8 cellular contexts compared by ENCODE assay signal in genomic region chr11:118353084-118353710, GRCh38. TPM values are rescaled to one million over a fixed set of nuclear protein-coding genes. Genes with fewer than 3 reads are reported as not detected.
DNase-seq lines count a peak whose midpoint lies in the region; ATAC-seq and TF ChIP-seq lines count a peak whose summit lies in the region.

No MANE protein-coding gene starts in this region.

- POLR2A ChIA-PET in naive thymus-derived CD4-positive, alpha-beta T cell (lab: Charles Lee): interaction anchor here (0.6 to 3.6 kb wide), 5 partner anchors 11 to 155 kb away, joined by 3 to 24 read pairs (median 6); partner anchors contain the start of gene CD3D

- peaks cover 26 to 42% (median 30%) of the 10 kb centered on the region in 5 donors for H3K36me3 Mint-ChIP-seq in naive thymus-derived CD4-positive, alpha-beta T cell

- no peaks in the 10 kb centered on the region for H3K27me3 ChIP-seq in body of pancreas
- H3K27me3 ChIP-seq in naive thymus-derived CD4-positive, alpha-beta T cell (ENCODE audit: control insufficient read depth in 2 of 2, insufficient read depth in 2 of 2, low read length in 2 of 2): no peaks in the 10 kb centered on the region

- no peak overlapping the region for H3K27ac ChIP-seq in body of pancreas
- H3K27ac ChIP-seq in naive thymus-derived CD4-positive, alpha-beta T cell (ENCODE audit: low read depth, low read length): peak overlapping the region; percentile 62

- TF ChIP-seq CTCF in body of pancreas (IDR thresholded peaks at IDR 0.05): peak; percentile 31 to 58 (median 48)

- no peaks in the 10 kb centered on the region for H3K27me3 Mint-ChIP-seq in naive thymus-derived CD4-positive, alpha-beta T cell

- CTCF ChIA-PET in naive thymus-derived CD4-positive, alpha-beta T cell (lab: Charles Lee): interaction anchor here (0.7 to 8.6 kb wide), 6 partner anchors 8 to 155 kb away, joined by 3 to 90 read pairs (median 8); partner anchors contain the start of genes CD3E and CD3G

- 3 to 7% methylated on average over 6 of the region's 6 CpGs for WGBS in body of pancreas, 2 donors

- H3K9me3 ChIP-seq in body of pancreas: no peaks in the 10 kb centered on the region
- no peaks in the 10 kb centered on the region for H3K9me3 ChIP-seq in naive thymus-derived CD4-positive, alpha-beta T cell (ENCODE audit: control insufficient read depth in 2 of 3, low read length in 3 of 3)

- no peaks in the 10 kb centered on the region for H3K4me1 ChIP-seq in body of pancreas
- H3K4me1 ChIP-seq in naive thymus-derived CD4-positive, alpha-beta T cell (ENCODE audit: control insufficient read depth in 2 of 2, insufficient read depth in 2 of 2, low read length in 2 of 2): peaks cover 13 to 15% of the 10 kb centered on the region in 2 donors

- no peak for ATAC-seq in body of pancreas
- ATAC-seq in naive thymus-derived CD4-positive, alpha-beta T cell: peak; percentile 51
- no peak for ATAC-seq in GM18505 (IDR thresholded peaks at IDR 0.05; ENCODE audit: unreplicated experiment)
- ATAC-seq in GM18909 (IDR thresholded peaks at IDR 0.05; ENCODE audit: poor library complexity, unreplicated experiment): no peak
- no peak for ATAC-seq in HG02938 (IDR thresholded peaks at IDR 0.05; ENCODE audit: unreplicated experiment)

- no peak overlapping the region for H3K4me3 Mint-ChIP-seq in naive thymus-derived CD4-positive, alpha-beta T cell

- H3K4me3 ChIP-seq in body of pancreas: no peak overlapping the region
- no peak overlapping the region for H3K4me3 ChIP-seq in naive thymus-derived CD4-positive, alpha-beta T cell (ENCODE audit: low read length)

- no peaks in the 10 kb centered on the region for H3K36me3 ChIP-seq in body of pancreas (replicated peaks in 1 of 2; ENCODE audit: insufficient read depth in 1 of 2, low read depth in 2 of 2)
- peaks cover 22 to 52% (median 30%) of the 10 kb centered on the region in 3 experiments for H3K36me3 ChIP-seq in naive thymus-derived CD4-positive, alpha-beta T cell (ENCODE audit: control insufficient read depth in 2 of 3, insufficient read depth in 3 of 3, low read length in 3 of 3)

- intact Hi-C loops in body of pancreas (cut with DNase I): no loop called here
- intact Hi-C loops in naive thymus-derived CD4-positive, alpha-beta T cell (cut with micrococcal nuclease): loop anchor here (1.0 to 2.0 kb wide), 7 partner anchors 9 to 155 kb away; partner anchors contain the start of genes CD3E (in 1 of the 2) and CD3G (in 1 of the 2)

- H3K27ac Mint-ChIP-seq in naive thymus-derived CD4-positive, alpha-beta T cell: peak overlapping the region; percentile 38 to 96 (median 91)

- peak in 2 of 3 experiments; percentile 45 to 62 for DNase-seq in NCI-H1417 (lab: John Stamatoyannopoulos, UW)
- no peak for DNase-seq in NCI-H1417 treated with DMSO at 0.1 percent for 48 hours (lab: John Stamatoyannopoulos, UW)
- DNase-seq in M059J (ENCODE audit: low read depth): peak; percentile 34
- no peak for DNase-seq in body of pancreas
- peak in 7 of 9 donors; percentile 21 to 70 (median 61) for DNase-seq in naive thymus-derived CD4-positive, alpha-beta T cell

- H3K4me1 Mint-ChIP-seq in naive thymus-derived CD4-positive, alpha-beta T cell: peaks cover 5 to 53% (median 35%) of the 10 kb centered on the region in 7 donors

- no peak for TF ChIP-seq POLR2A in body of pancreas (IDR thresholded peaks at IDR 0.05)
- TF ChIP-seq POLR2A in GM18505 (IDR thresholded peaks at IDR 0.05; ENCODE audit: borderline replicate concordance, extremely low read depth, insufficient read depth, insufficient read length): no peak

- no peaks in the 10 kb centered on the region for H3K9me3 Mint-ChIP-seq in naive thymus-derived CD4-positive, alpha-beta T cell

RNA-seq across cellular contexts. Expression of gene UBE4A, which starts 6.2 kb away (rescaled TPM):
- total RNA-seq in M059J (2014; rRNA removed; shearing (Covaris generic)): 39.5 and 56.5 TPM in 2 replicates
- total RNA-seq in body of pancreas: 10 to 100 TPM; 29.6 to 31.3 TPM
- total RNA-seq in naive thymus-derived CD4-positive, alpha-beta T cell: 10 to 100 TPM; 38.4 to 54.5 (median 46.9) TPM
- 10 to 100 TPM; 20.3 to 31.7 TPM for polyA plus RNA-seq in naive thymus-derived CD4-positive, alpha-beta T cell

RNA-seq across cellular contexts. Expression of gene CD3G, which starts 9.1 kb away (rescaled TPM):
- total RNA-seq in M059J (2014; rRNA removed; shearing (Covaris generic)): not detected in 2 replicates
- total RNA-seq in body of pancreas: not detected
- 100 to 1,000 TPM; 122 to 220 (median 192) TPM for total RNA-seq in naive thymus-derived CD4-positive, alpha-beta T cell
- 100 to 1,000 TPM; 333 to 459 TPM for polyA plus RNA-seq in naive thymus-derived CD4-positive, alpha-beta T cell

RNA-seq across cellular contexts. Expression of gene CD3D, which starts 10.7 kb away (rescaled TPM):
- not detected in 2 replicates for total RNA-seq in M059J (2014; rRNA removed; shearing (Covaris generic))
- total RNA-seq in body of pancreas: 1 to 10 TPM in 1 of 2 donors, not detected in 1; 1.6 TPM
- 100 to 1,000 TPM; 232 to 597 (median 352) TPM for total RNA-seq in naive thymus-derived CD4-positive, alpha-beta T cell
- polyA plus RNA-seq in naive thymus-derived CD4-positive, alpha-beta T cell: 1,000 to 10,000 TPM in 1 of 2 donors, 100 to 1,000 TPM in 1; 947 to 1,287 TPM

RNA-seq across cellular contexts. Expression of gene ATP5MG, which starts 48.2 kb away (rescaled TPM):
- 112 and 130 TPM in 2 replicates for total RNA-seq in M059J (2014; rRNA removed; shearing (Covaris generic))
- 10 to 100 TPM; 45.2 to 91.3 TPM for total RNA-seq in body of pancreas
- total RNA-seq in naive thymus-derived CD4-positive, alpha-beta T cell: 100 to 1,000 TPM; 140 to 241 (median 154) TPM
- polyA plus RNA-seq in naive thymus-derived CD4-positive, alpha-beta T cell: 100 to 1,000 TPM; 525 to 842 TPM

RNA-seq across cellular contexts. Expression of gene CD3E, which starts 48.7 kb away (rescaled TPM):
- total RNA-seq in M059J (2014; rRNA removed; shearing (Covaris generic)): not detected in 2 replicates
- 1 to 10 TPM in 1 of 2 donors, under 1 TPM in 1; 0.99 to 3.1 TPM for total RNA-seq in body of pancreas
- total RNA-seq in naive thymus-derived CD4-positive, alpha-beta T cell: 100 to 1,000 TPM; 392 to 706 (median 670) TPM
- polyA plus RNA-seq in naive thymus-derived CD4-positive, alpha-beta T cell: 1,000 to 10,000 TPM in 1 of 2 donors, 100 to 1,000 TPM in 1; 987 to 1,286 TPM

Comparison
In these comparisons a context has a peak if more than half of its experiments do, and no peak if none do; other contexts are left out.
1. DNase-seq: peak in NCI-H1417 (2 of 3), M059J (single experiment) and naive thymus-derived CD4-positive, alpha-beta T cell (7 of 9); none in NCI-H1417 treated with DMSO at 0.1 percent for 48 hours (single experiment) and body of pancreas (0 of 4).
2. RNA of gene CD3G, which starts 9.1 kb away (total RNA-seq): 122 to 220 TPM in naive thymus-derived CD4-positive, alpha-beta T cell; not detected in M059J and not detected in body of pancreas; every median in the first group is over 100 times any median in the second.
3. RNA of gene CD3D, which starts 10.7 kb away (total RNA-seq): 232 to 597 TPM in naive thymus-derived CD4-positive, alpha-beta T cell; 1.6 TPM in body of pancreas and not detected in M059J; every median in the first group is over 10 times any median in the second.